ENCODE assay signal across 8 cellular contexts in the genomic region with DNA sequence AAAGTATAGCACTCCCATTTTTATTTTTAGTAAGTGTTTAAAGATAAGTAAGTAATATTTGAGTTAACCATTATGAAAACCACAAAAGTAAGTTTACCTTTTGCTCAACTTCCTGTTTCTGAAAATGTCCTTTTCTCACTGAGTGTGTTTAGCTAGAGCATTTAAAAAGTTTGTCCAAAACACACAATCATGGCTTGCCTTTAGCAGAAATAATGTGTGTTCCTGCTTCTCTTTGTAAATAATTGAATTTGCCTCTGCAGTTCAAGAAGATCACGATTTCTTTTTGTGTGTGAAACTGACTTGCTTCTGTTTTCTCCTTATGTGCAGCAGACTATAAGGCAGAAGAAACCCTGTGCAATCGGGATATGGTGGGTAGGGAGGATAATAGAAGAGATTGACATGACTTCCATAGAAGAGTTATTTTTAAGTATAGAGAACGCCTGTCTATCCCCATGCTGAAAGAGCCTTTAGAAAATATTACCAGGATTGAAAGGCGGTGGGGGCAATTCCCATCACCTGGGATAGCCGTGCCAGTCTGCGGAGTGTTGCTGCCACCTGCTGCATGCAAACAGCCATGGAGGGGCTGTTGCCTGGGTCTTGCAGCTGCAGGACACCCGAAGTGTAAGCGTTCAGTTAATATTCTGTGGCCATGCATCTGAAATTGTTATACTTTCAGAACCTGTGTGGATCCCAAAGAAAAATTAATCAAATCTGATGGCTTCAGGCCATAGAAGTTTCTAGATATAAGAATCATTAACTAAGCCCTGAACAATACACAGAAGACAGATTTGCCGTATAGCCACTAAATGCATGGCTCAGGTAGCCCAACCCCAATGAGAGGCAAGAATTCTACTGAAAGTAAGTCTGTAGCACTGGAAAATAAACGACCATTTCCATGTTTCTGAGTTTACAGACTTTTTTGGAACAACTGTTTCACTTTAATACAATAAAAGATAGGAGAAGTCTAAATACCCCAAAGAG. TPM values are rescaled to one million over a fixed set of nuclear protein-coding genes. Genes with fewer than 3 reads are reported as not detected.
A peak's percentile ranks its signal among the peaks of the same experiment; 100 is the strongest.
DNase-seq lines count a peak whose midpoint lies in the region; ATAC-seq, FAIRE-seq and TF ChIP-seq lines count a peak whose summit lies in the region.

No MANE protein-coding gene starts in this region.

- H3K56ac ChIP-seq in IMR-90 (ENCODE audit: extremely low read depth, insufficient read depth, low read length) = no peak overlapping the region

- no peak overlapping the region for H2BK120ac ChIP-seq in IMR-90 (ENCODE audit: low read depth, low read length)

- no peak for TF ChIP-seq POLR2A in IMR-90 (IDR thresholded peaks at IDR 0.05; ENCODE audit: low read depth, low read length)
- no peak for TF ChIP-seq POLR2A in gastroesophageal sphincter (IDR thresholded peaks at IDR 0.05)

- H3K27me3 ChIP-seq in IMR-90 (ENCODE audit: control insufficient read depth, insufficient read depth, low read length) = no peaks in the 10 kb centered on the region
- no peaks in the 10 kb centered on the region for H3K27me3 ChIP-seq in astrocyte (ENCODE audit: insufficient read depth, low read length)
- no peaks in the 10 kb centered on the region for H3K27me3 ChIP-seq in gastroesophageal sphincter

- H4K5ac ChIP-seq in IMR-90 (ENCODE audit: low read depth, low read length) = no peak overlapping the region

- POLR2A ChIA-PET in GM10248 (lab: Yijun Ruan, JAX) (no interaction called here), IMR-90 (lab: Charles Lee; ENCODE audit: unreplicated experiment) (no interaction called here)

- ATAC-seq in GM21717 (IDR thresholded peaks at IDR 0.05; ENCODE audit: unreplicated experiment) (peak; percentile 64), IMR-90 (ENCODE audit: low read depth) (peak; percentile 66), gastroesophageal sphincter (no peak)

- H3K14ac ChIP-seq in IMR-90 (replicated peaks; ENCODE audit: low read depth, low read length) = no peak overlapping the region

- peak; percentile 81 for TF ChIP-seq RAD21 in IMR-90 (IDR thresholded peaks at IDR 0.05; ENCODE audit: low read length)

- no peak overlapping the region for H2BK20ac ChIP-seq in IMR-90 (ENCODE audit: low read depth, low read length)

- H3K36me3 ChIP-seq in IMR-90 (ENCODE audit: control insufficient read depth, insufficient read depth, low read length) = no peaks in the 10 kb centered on the region
- H3K36me3 ChIP-seq in astrocyte (ENCODE audit: insufficient read depth, low read length) = no peaks in the 10 kb centered on the region
- no peaks in the 10 kb centered on the region for H3K36me3 ChIP-seq in gastroesophageal sphincter

- H3K79me1 ChIP-seq in IMR-90 (ENCODE audit: low read depth in 1 of 2, low read length in 2 of 2) = no peaks in the 10 kb centered on the region

- H2AFZ ChIP-seq in IMR-90 (replicated peaks; ENCODE audit: low read length, poor library complexity) (no peak overlapping the region), astrocyte (ENCODE audit: low read depth, low read length) (peak overlapping the region; percentile 28)

- no peak overlapping the region for H4K8ac ChIP-seq in IMR-90 (ENCODE audit: low read depth in 2 of 2, low read length in 2 of 2)

- no peaks in the 10 kb centered on the region for H4K20me1 ChIP-seq in IMR-90 (ENCODE audit: insufficient read depth, low read length)
- no peaks in the 10 kb centered on the region for H4K20me1 ChIP-seq in astrocyte (ENCODE audit: insufficient read depth, low read length)

- peak; percentile 67 for TF ChIP-seq CTCF in GM10248 (IDR thresholded peaks at IDR 0.05; ENCODE audit: control extremely low read depth, extremely low read depth, low read depth, missing control alignments)
- TF ChIP-seq CTCF in IMR-90 (conservative IDR thresholded peaks at IDR 0.05; ENCODE audit: low read depth, low read length) = peak; percentile 57
- peak; percentile 85 for TF ChIP-seq CTCF in astrocyte (IDR thresholded peaks at IDR 0.05; ENCODE audit: insufficient read depth, low read depth, low read length)
- TF ChIP-seq CTCF in gastroesophageal sphincter (IDR thresholded peaks at IDR 0.05) = peak in 1 of 4 experiments; percentile 49

- no peak overlapping the region for H3K4me3 Mint-ChIP-seq in astrocyte (ENCODE audit: unreplicated experiment)

- DNase-seq in GM10248 (ENCODE audit: extremely low spot score) (peak; percentile 28), IMR-90 (peak; percentile 41), T follicular helper cell (ENCODE audit: low read depth) (peak; percentile 48), astrocyte (ENCODE audit: low read depth) (no peak), kidney tubule cell (ENCODE audit: low spot score) (peak; percentile 77)
- DNase-seq in stimulated activated CD4-positive, alpha-beta T cell treated with anti-CD3 and anti-CD28 coated beads, TNF-alpha, amount 100 ng/mL, for 24 hours (ENCODE audit: low read depth in 3 of 3) = peak; percentile 34 to 50 (median 42)

- intact Hi-C loops in IMR-90 (cut with micrococcal nuclease) = loop anchor here (5.0 kb wide), 2 partner anchors 467 to 1012 kb away; a partner anchor contains a TSS

- H3K27ac ChIP-seq in IMR-90 (ENCODE audit: insufficient read depth, low read length) (no peak overlapping the region), astrocyte (ENCODE audit: low read depth, low read length) (no peak overlapping the region), gastroesophageal sphincter (no peak overlapping the region)

- no peak overlapping the region for H2BK15ac ChIP-seq in IMR-90 (ENCODE audit: low read depth, low read length)

- in situ Hi-C loops in IMR-90 (cut with MboI; ENCODE audit: low sequenced_read_pairs) = no loop called here

- H3K4me1 ChIP-seq in IMR-90 (ENCODE audit: control insufficient read depth, insufficient read depth, low read length) (peaks cover 7% of the 10 kb centered on the region), astrocyte (ENCODE audit: insufficient read depth, low read length) (peaks cover 27% of the 10 kb centered on the region), gastroesophageal sphincter (no peaks in the 10 kb centered on the region)

- peak overlapping the region; percentile 27; the same call in 1 of the 2 replicates for H3K4me2 ChIP-seq in IMR-90 (ENCODE audit: low read depth, low read length)
- H3K4me2 ChIP-seq in astrocyte (ENCODE audit: low read length) = peak overlapping the region; percentile 71

- dilution Hi-C loops in IMR-90 (cut with HindIII; ENCODE audit: low sequenced_read_pairs, unreplicated experiment) = no loop called here

- no peak overlapping the region for H4K91ac ChIP-seq in IMR-90 (ENCODE audit: insufficient read depth, low read depth, low read length)

- no TSS peak for BruUV-seq in IMR-90 (replicated peaks; lab: Mats Ljungman, UMichigan)

- H2AK9ac ChIP-seq in IMR-90 (replicated peaks; ENCODE audit: low read depth, low read length, poor library complexity) = no peak overlapping the region

- H3K4ac ChIP-seq in IMR-90 (ENCODE audit: low read depth, low read length) = no peak overlapping the region

- no peak overlapping the region for H2BK5ac ChIP-seq in IMR-90 (ENCODE audit: low read depth, low read length, poor library complexity, severe bottlenecking)

- H3K9ac ChIP-seq in IMR-90 (ENCODE audit: low read depth, low read length) (no peak overlapping the region), astrocyte (ENCODE audit: low read length) (no peak overlapping the region)

- no peaks in the 10 kb centered on the region for H3K36me3 Mint-ChIP-seq in astrocyte (ENCODE audit: low read depth, unreplicated experiment)

- WGBS in IMR-90 (ENCODE audit: extremely low coverage in 2 of 2, insufficient read length in 1 of 2), 2 experiments = 56% methylated on average over 5 of the region's 10 CpGs; no CpG with 5 or more reads in 1 of the 2 experiments
- 17 to 43% methylated on average over 4 to 10 of the region's 10 CpGs for WGBS in gastroesophageal sphincter (ENCODE audit: low coverage in 1 of 2), 2 donors

- H3K27ac Mint-ChIP-seq in astrocyte (ENCODE audit: unreplicated experiment) = peak overlapping the region; percentile 12

- CTCF ChIA-PET in GM10248 (lab: Yijun Ruan, JAX) = interaction anchor here (0.6 to 1.5 kb wide), 4 partner anchors 21 to 100 kb away, joined by 3 to 4 read pairs (median 3); no protein-coding TSS in a partner anchor
- CTCF ChIA-PET in IMR-90 (lab: Yijun Ruan, JAX) = interaction anchor here (0.6 to 1.4 kb wide), 2 partner anchors 329 to 1975 kb away, joined by 3 read pairs; no protein-coding TSS in a partner anchor

- no peak overlapping the region for H3K18ac ChIP-seq in IMR-90 (ENCODE audit: low read depth, low read length)

- no peaks in the 10 kb centered on the region for H3K79me2 ChIP-seq in astrocyte (ENCODE audit: insufficient read depth, low read length)

- H3K23ac ChIP-seq in IMR-90 (ENCODE audit: low read depth, low read length) = no peak overlapping the region

- no peaks in the 10 kb centered on the region for H3K27me3 Mint-ChIP-seq in astrocyte (ENCODE audit: low read depth, unreplicated experiment)

- peaks cover 25% of the 10 kb centered on the region for H3K4me1 Mint-ChIP-seq in astrocyte (ENCODE audit: low read depth, unreplicated experiment)

- no peaks in the 10 kb centered on the region for H3K9me3 ChIP-seq in IMR-90 (ENCODE audit: control insufficient read depth, insufficient read depth, low read length)
- H3K9me3 ChIP-seq in astrocyte (ENCODE audit: insufficient read depth, low read depth, low read length) = no peaks in the 10 kb centered on the region
- no peaks in the 10 kb centered on the region for H3K9me3 ChIP-seq in gastroesophageal sphincter

- H3K9me3 Mint-ChIP-seq in astrocyte (ENCODE audit: unreplicated experiment) = no peaks in the 10 kb centered on the region

- H2AK5ac ChIP-seq in IMR-90 (ENCODE audit: low read depth, low read length) = no peak overlapping the region

- no peak for FAIRE-seq in astrocyte (lab: Jason Lieb, UNC)

- TF ChIP-seq EP300 in gastroesophageal sphincter (IDR thresholded peaks at IDR 0.05) = no peak

- peaks cover 7% of the 10 kb centered on the region; the same call in 1 of the 2 replicates for H3K9me1 ChIP-seq in IMR-90 (ENCODE audit: insufficient read depth, low read length)

- no peak overlapping the region for H3K4me3 ChIP-seq in IMR-90 (ENCODE audit: insufficient read depth, low read depth, low read length)
- H3K4me3 ChIP-seq in astrocyte (ENCODE audit: insufficient read depth, low read depth, low read length) = no peak overlapping the region
- no peak overlapping the region for H3K4me3 ChIP-seq in gastroesophageal sphincter

TF ChIP-seq in IMR-90, 13 proteins besides CTCF, POLR2A, EP300 and RAD21 (continues in another document):
- TF ChIP-seq BHLHE40 (IDR thresholded peaks at IDR 0.05; ENCODE audit: low read depth, low read length) = no peak

RNA-seq across cellular contexts. Expression of a gene that starts 2.4 kb away (rescaled TPM):
- 0.18 and 0.28 TPM in 2 replicates for total RNA-seq in IMR-90 (2012; rRNA removed)
- polyA plus RNA-seq in IMR-90 (2012; rRNA removed) = 0.05 and 0.06 TPM in 2 replicates
- polyA plus RNA-seq in IMR-90 (2012; cell fraction: cytosol; rRNA removed) = 0.04 and 0.05 TPM in 2 replicates
- polyA plus RNA-seq in IMR-90 (2012; cell fraction: nucleus; rRNA removed; ENCODE audit: low replicate concordance) = 0.21 TPM in 1 of 2 replicates, not detected in the other
- 0.61 and 1.0 TPM in 2 replicates for total RNA-seq in astrocyte
- 1 to 10 TPM in 2 of 4 donors, under 1 TPM in 2; 0.19 to 1.2 (median 1.0) TPM for total RNA-seq in gastroesophageal sphincter

RNA-seq across cellular contexts. Expression of a gene that starts 55.5 kb away (rescaled TPM):
- total RNA-seq in IMR-90 (2012; rRNA removed) = 0.72 and 1.1 TPM in 2 replicates
- 0.36 and 0.51 TPM in 2 replicates for polyA plus RNA-seq in IMR-90 (2012; rRNA removed)
- 0.15 and 0.34 TPM in 2 replicates for polyA plus RNA-seq in IMR-90 (2012; cell fraction: cytosol; rRNA removed)
- 0.10 and 0.21 TPM in 2 replicates for polyA plus RNA-seq in IMR-90 (2012; cell fraction: nucleus; rRNA removed; ENCODE audit: low replicate concordance)
- 0.36 and 1.0 TPM in 2 replicates for total RNA-seq in astrocyte
- total RNA-seq in gastroesophageal sphincter = under 1 TPM in 1 of 4 donors, not detected in 3; 0.20 TPM
